ENCODE assay signal across 8 cellular contexts in the genomic region with DNA sequence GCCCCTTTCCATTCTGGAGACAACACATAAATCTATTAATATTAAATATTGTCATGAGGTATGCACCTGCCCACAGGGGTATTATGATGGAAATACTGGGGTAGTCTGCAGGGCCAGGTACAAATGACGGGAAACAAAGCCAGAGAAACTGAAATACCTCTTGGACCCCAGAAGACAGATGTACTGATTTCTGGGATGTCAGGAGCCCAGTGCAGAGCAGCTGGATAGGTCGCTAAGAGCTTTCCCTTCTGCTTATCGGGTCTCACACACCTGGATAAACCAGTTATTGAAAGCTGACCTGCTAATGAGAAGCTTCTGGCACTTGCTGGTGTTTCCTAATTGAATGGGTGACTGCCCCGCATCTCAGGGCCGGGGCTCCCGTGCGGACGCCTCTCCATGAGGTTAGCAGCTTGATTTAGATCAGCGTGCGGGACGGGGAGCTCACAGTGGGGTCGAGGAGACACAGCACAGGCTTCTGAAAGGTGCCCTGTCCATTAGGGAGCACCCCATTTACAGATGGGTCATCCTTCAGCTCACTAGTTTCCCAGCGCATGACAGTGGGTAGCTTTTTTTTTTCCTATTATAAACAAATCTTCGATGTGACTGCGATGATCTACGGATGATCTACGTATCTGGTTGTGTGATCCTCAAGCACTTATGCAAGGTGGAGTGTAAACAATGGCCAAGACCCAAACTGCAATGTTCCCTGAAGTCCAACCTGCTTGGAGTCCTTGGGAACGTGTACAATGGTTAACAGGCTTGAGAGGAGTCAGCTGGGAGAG. TPM values are rescaled to one million over a fixed set of nuclear protein-coding genes. Genes with fewer than 3 reads are reported as not detected.
A peak's percentile ranks its signal among the peaks of the same experiment; 100 is the strongest.
DNase-seq lines count a peak whose midpoint lies in the region; ATAC-seq, FAIRE-seq and TF ChIP-seq lines count a peak whose summit lies in the region.

No MANE protein-coding gene starts in this region.

- 68 to 73% methylated on average over 18 of the region's 18 CpGs for WGBS in esophagus, 2 donors
- 76% methylated on average over 18 of the region's 18 CpGs for WGBS in prostate gland

- DNase-seq in GM12865 (ENCODE audit: low read depth): no peak
- DNase-seq in Peyer's patch: peak in 1 of 3 donors; percentile 43
- no peak for DNase-seq in prostate gland (ENCODE audit: low spot score)
- DNase-seq in NCI-H146 (lab: John Stamatoyannopoulos, UW): no peak
- no peak for DNase-seq in effector CD8-positive, alpha-beta T cell (lab: John Stamatoyannopoulos, UW)
- DNase-seq in urothelium cell line (ENCODE audit: low spot score): no peak

- H3K4me1 ChIP-seq in Peyer's patch (peaks cover 0 to 18% (median 5%) of the 10 kb centered on the region in 4 donors), esophagus (ENCODE audit: control insufficient read depth in 2 of 2, insufficient read depth in 2 of 2, low read length in 1 of 2) (peaks cover 5 to 9% of the 10 kb centered on the region in 2 donors), prostate gland (replicated peaks) (peaks cover 6% of the 10 kb centered on the region)

- H3K27me3 ChIP-seq in Peyer's patch: no peaks in the 10 kb centered on the region
- H3K27me3 ChIP-seq in esophagus (ENCODE audit: control insufficient read depth in 1 of 2, insufficient read depth in 2 of 2, low read length in 2 of 2): no peaks in the 10 kb centered on the region
- no peaks in the 10 kb centered on the region for H3K27me3 ChIP-seq in prostate gland (replicated peaks; ENCODE audit: insufficient read depth)

- H3K4me3 ChIP-seq in GM12865 (ENCODE audit: low read depth, low read length) (peak overlapping the region; percentile 88), Peyer's patch (peak overlapping the region in 3 of 4 donors; percentile 81 to 94 (median 92)), esophagus (ENCODE audit: low read depth in 1 of 2, low read length in 2 of 2) (peak overlapping the region in 1 of 2 donors; percentile 67), prostate gland (no peak overlapping the region)

- peak overlapping the region; percentile 97 to 99 (median 98) for H3K27ac ChIP-seq in Peyer's patch
- peak overlapping the region; percentile 91 to 95 for H3K27ac ChIP-seq in esophagus (ENCODE audit: low read depth in 2 of 2, low read length in 1 of 2)
- H3K27ac ChIP-seq in prostate gland: peak overlapping the region; percentile 86 to 97

- ATAC-seq in GM21390 (IDR thresholded peaks at IDR 0.05; ENCODE audit: unreplicated experiment): no peak

- TF ChIP-seq CTCF in GM12865 (IDR thresholded peaks at IDR 0.05; ENCODE audit: insufficient read depth, low read depth, low read length, missing control alignments): no peak
- TF ChIP-seq CTCF in Peyer's patch (IDR thresholded peaks at IDR 0.05): no peak
- TF ChIP-seq CTCF in prostate gland (IDR thresholded peaks at IDR 0.05): no peak

- TF ChIP-seq POLR2A in Peyer's patch (IDR thresholded peaks at IDR 0.05) (no peak), prostate gland (IDR thresholded peaks at IDR 0.05) (no peak)

- H3K9me3 ChIP-seq in Peyer's patch: no peaks in the 10 kb centered on the region
- no peaks in the 10 kb centered on the region for H3K9me3 ChIP-seq in esophagus (ENCODE audit: control insufficient read depth in 2 of 2, insufficient read depth in 1 of 2, low read depth in 1 of 2, low read length in 1 of 2)
- H3K9me3 ChIP-seq in prostate gland: no peaks in the 10 kb centered on the region

- FAIRE-seq in urothelium cell line (lab: Jason Lieb, UNC): no peak

- H3K36me3 ChIP-seq in Peyer's patch (no peaks in the 10 kb centered on the region), esophagus (ENCODE audit: control insufficient read depth in 2 of 2, insufficient read depth in 2 of 2, low read length in 1 of 2) (peaks cover 0 to 4% of the 10 kb centered on the region in 2 donors), prostate gland (no peaks in the 10 kb centered on the region)

- intact Hi-C loops in prostate gland (cut with DNase I): loop anchor here (10.0 kb wide), 1 partner anchor 91 kb away; no protein-coding TSS in a partner anchor

RNA-seq across cellular contexts. Expression of a gene that starts 1.5 kb away (rescaled TPM):
- total RNA-seq in Peyer's patch (100 to 1,000 TPM in 2 of 4 donors, 10 to 100 TPM in 2; 36.3 to 147 (median 100) TPM), prostate gland (100 to 1,000 TPM in 1 of 2 donors, 10 to 100 TPM in 1; 60.5 to 112 TPM)
- polyA plus RNA-seq in esophagus: 10 to 100 TPM; 17.7 to 40.3 TPM

Comparison
In these comparisons a context has a peak if more than half of its experiments do, and no peak if none do; other contexts are left out.
1. H3K4me3 ChIP-seq: peak in GM12865 (single experiment) and Peyer's patch (3 of 4); none in prostate gland (0 of 2).
2. Peak in every context shown above with its lines, with median percentiles within 50 percentile points of each other: H3K27ac ChIP-seq.